Comparison of ENCODE assay signal across 29 cellular contexts in the genomic region with DNA sequence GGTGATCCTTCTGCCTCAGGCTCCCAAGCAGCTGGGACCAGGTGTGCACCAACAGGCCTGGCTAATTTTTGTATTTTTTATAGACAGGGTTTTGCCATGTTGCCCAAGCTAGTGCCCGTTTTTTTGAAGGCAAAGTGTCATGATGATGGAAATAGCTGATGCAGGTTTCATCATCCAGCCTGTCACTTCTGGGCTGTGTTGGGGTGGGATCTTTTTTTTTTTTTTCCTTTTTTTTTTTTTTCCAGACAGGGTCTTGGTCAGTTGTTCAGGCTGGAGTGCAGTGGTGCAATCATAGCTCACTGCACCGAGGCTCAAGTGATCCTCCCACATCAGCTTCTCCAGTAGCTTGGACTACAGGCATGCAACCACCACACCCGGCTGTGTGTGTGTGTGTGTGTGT.
"Had no signal": no experiment of that assay in that cellular context is flagged by ENCODE, and none has a peak within 500 bp of the region (broad histone marks: within the 10 kb centered on the region; RNA-seq: fewer than 3 reads in every experiment).

No MANE protein-coding gene starts in this region.

- H3K27ac ChIP-seq: cardiac muscle cell, coronary artery, RWPE1 had no signal

- H3K4me3 ChIP-seq: cardiac muscle cell, coronary artery had no signal

- H3K36me3 ChIP-seq: cardiac muscle cell had no signal

- ATAC-seq: activated CD8-positive, alpha-beta T cell treated with anti-CD3 and anti-CD28 coated beads for 36 hours; activated T-cell treated with anti-CD3 and anti-CD28 coated beads, Interleukin-2, amount 50 U/mL, for 72 hours; activated T-helper 17 cell treated with anti-CD3 and anti-CD28 coated beads, Interleukin-2, amount 50 U/mL, for 72 hours; PC-3; Right ventricle myocardium inferior; SK-N-SH treated with all-trans-retinoic acid at 6 μM for 48 hours; T-cell; T-helper 17 cell had no signal

- DNase-seq: activated CD4-positive, alpha-beta T cell treated with anti-CD3 and anti-CD28 coated beads, Interleukin-2, amount 10 ng/mL, durations not matched to agents 24 days and 14 days; activated CD4-positive, alpha-beta T cell treated with anti-CD3 and anti-CD28 coated beads, Interleukin-2, amount 50 U/mL, for 4 hours; activated CD8-positive, alpha-beta T cell treated with anti-CD3 and anti-CD28 coated beads for 36 hours; activated effector memory CD4-positive, alpha-beta T cell treated with anti-CD3 and anti-CD28 coated beads, Interleukin-2, amount 50 U/mL, for 16 hours; activated naive CD4-positive, alpha-beta T cell; activated naive CD4-positive, alpha-beta T cell treated with anti-CD3 and anti-CD28 coated beads, Interleukin-2, amount 50 U/mL, for 16 hours; activated naive CD8-positive, alpha-beta T cell treated with anti-CD3 and anti-CD28 coated beads for 36 hours; activated T-cell treated with anti-CD3 and anti-CD28 coated beads, Interleukin-2, amount 50 U/mL, for 1 hour; activated T-cell treated with anti-CD3 and anti-CD28 coated beads, Interleukin-2, amount 50 U/mL, for 72 hours; amniotic stem cell; aorta; Kasumi-1; KG1; MM.1S; NCI-H1105; NCI-H1417 treated with DMSO at 0.1 percent for 48 hours; NCI-H187 treated with DMSO at 0.1 percent for 48 hours; NCI-H2081; NCI-H345; PC-3; SIG-M5; T-cell; T-helper 17 cell had no signal
